In genomic region chr22:30219049-30219448, GRCh38 we compare ENCODE assay signal across 1 cellular context.
TF ChIP-seq lines count a peak whose summit lies in the region.

No MANE protein-coding gene starts in this region.

TF ChIP-seq in K562, 482 proteins besides CTCF, POLR2A, EP300 and RAD21 (continued from another document):
- TF ChIP-seq GTF2B (IDR thresholded peaks at IDR 0.05; ENCODE audit: extremely low read depth, insufficient read length) = no peak
- no peak for TF ChIP-seq THAP7 (CRISPR knock-in tag; IDR thresholded peaks at IDR 0.05)
- no peak for TF ChIP-seq JUN (IDR thresholded peaks at IDR 0.05; ENCODE audit: borderline replicate concordance, low read depth, low read length)
- TF ChIP-seq JUN (CRISPR knock-in tag; IDR thresholded peaks at IDR 0.05; ENCODE audit: borderline replicate concordance) = no peak
- no peak for TF ChIP-seq ZNF23 (CRISPR knock-in tag; IDR thresholded peaks at IDR 0.05)
- no peak for TF ChIP-seq ZNF197 (CRISPR knock-in tag; IDR thresholded peaks at IDR 0.05; ENCODE audit: low read depth)
- no peak for TF ChIP-seq SREBF2 (CRISPR knock-in tag; IDR thresholded peaks at IDR 0.05)
- TF ChIP-seq FOXK2 (conservative IDR thresholded peaks at IDR 0.05 in 1 of 2, IDR thresholded peaks at IDR 0.05 in 1 of 2; ENCODE audit: low read depth in 2 of 2) = peak in 1 of 2 experiments; percentile 68; a peak in 2 of 4 replicates
- TF ChIP-seq CREBBP (IDR thresholded peaks at IDR 0.05; ENCODE audit: low read depth, low read length) = no peak
- no peak for TF ChIP-seq ZNF175 (CRISPR knock-in tag; IDR thresholded peaks at IDR 0.05; ENCODE audit: low read depth)
- no peak for TF ChIP-seq IRF2 (CRISPR knock-in tag; IDR thresholded peaks at IDR 0.05)
- TF ChIP-seq TEAD4 (IDR thresholded peaks at IDR 0.05; ENCODE audit: low read length) = peak; percentile 87
- TF ChIP-seq TEAD4 (CRISPR knock-in tag; IDR thresholded peaks at IDR 0.05; ENCODE audit: borderline replicate concordance) = 0 out of 2 replicates have a peak, but pooled peaks have one; percentile 51
- TF ChIP-seq ARID2 (IDR thresholded peaks at IDR 0.05) = no peak
- TF ChIP-seq CBFA2T3 (IDR thresholded peaks at IDR 0.05) = peak; percentile 56
- TF ChIP-seq NCOA4 (IDR thresholded peaks at IDR 0.05; ENCODE audit: partially characterized antibody) = no peak
- TF ChIP-seq EGR1 (conservative IDR thresholded peaks at IDR 0.05) = no peak
- TF ChIP-seq SIX5 (IDR thresholded peaks at IDR 0.05; ENCODE audit: borderline replicate concordance in 1 of 2, insufficient read depth in 1 of 2, low read depth in 1 of 2, low read length in 2 of 2) = no peak
- peak; percentile 59; the same call in 1 of the 2 replicates for TF ChIP-seq ADNP (tag; IDR thresholded peaks at IDR 0.05)
- no peak for TF ChIP-seq PHB2 (IDR thresholded peaks at IDR 0.05; ENCODE audit: low read depth)
- no peak for TF ChIP-seq FOS (IDR thresholded peaks at IDR 0.05; ENCODE audit: extremely low read depth, insufficient read length)
- no peak for TF ChIP-seq RBM14 (IDR thresholded peaks at IDR 0.05; ENCODE audit: borderline replicate concordance, insufficient read depth, low read depth, low read length)
- TF ChIP-seq CBX8 (IDR thresholded peaks at IDR 0.05; ENCODE audit: borderline replicate concordance, extremely low read depth, low read depth, low read length, poor library complexity, severe bottlenecking) = no peak
- TF ChIP-seq BCLAF1 (IDR thresholded peaks at IDR 0.05; ENCODE audit: borderline replicate concordance in 1 of 2, control insufficient read depth in 1 of 2, low read depth in 2 of 2, low read length in 1 of 2) = no peak
- peak; percentile 91 to 98 for TF ChIP-seq TEAD1 (CRISPR knock-in tag; IDR thresholded peaks at IDR 0.05)
- TF ChIP-seq ELK3 (CRISPR knock-in tag; IDR thresholded peaks at IDR 0.05) = no peak
- no peak for TF ChIP-seq ZNF436 (CRISPR knock-in tag; IDR thresholded peaks at IDR 0.05)
- TF ChIP-seq NFE2 (IDR thresholded peaks at IDR 0.05; ENCODE audit: low read depth) = no peak
- TF ChIP-seq MXD1 (CRISPR knock-in tag; IDR thresholded peaks at IDR 0.05; ENCODE audit: borderline replicate concordance, poor library complexity, severe bottlenecking) = no peak
- no peak for TF ChIP-seq ZNF507 (tag; conservative IDR thresholded peaks at IDR 0.05)
- no peak for TF ChIP-seq CREB3L1 (IDR thresholded peaks at IDR 0.05; ENCODE audit: borderline replicate concordance, low read depth)
- TF ChIP-seq SP2 (IDR thresholded peaks at IDR 0.05; ENCODE audit: extremely low read depth, low read depth, low read length, poor library complexity, severe bottlenecking) = no peak
- TF ChIP-seq JUNB (CRISPR knock-in tag; conservative IDR thresholded peaks at IDR 0.05) = no peak
- peak; percentile 25; the same call in 1 of the 2 replicates for TF ChIP-seq CXXC5 (CRISPR knock-in tag; IDR thresholded peaks at IDR 0.05)
- no peak for TF ChIP-seq HOMEZ (CRISPR knock-in tag; IDR thresholded peaks at IDR 0.05)
- TF ChIP-seq YBX1 (IDR thresholded peaks at IDR 0.05) = no peak
- no peak for TF ChIP-seq MYNN (IDR thresholded peaks at IDR 0.05)
- no peak for TF ChIP-seq MYNN (CRISPR knock-in tag; IDR thresholded peaks at IDR 0.05)
- TF ChIP-seq ZNF655 (CRISPR knock-in tag; IDR thresholded peaks at IDR 0.05) = no peak
- peak; percentile 57 for TF ChIP-seq TAL1 (IDR thresholded peaks at IDR 0.05)
- no peak for TF ChIP-seq HNRNPH1 (optimal IDR thresholded peaks at IDR 0.05; ENCODE audit: low read depth, low read length)
- no peak for TF ChIP-seq KLF6 (CRISPR knock-in tag; IDR thresholded peaks at IDR 0.05; ENCODE audit: borderline replicate concordance)
- TF ChIP-seq ZFX (CRISPR knock-in tag; IDR thresholded peaks at IDR 0.05) = no peak
- TF ChIP-seq PHTF2 (CRISPR knock-in tag; IDR thresholded peaks at IDR 0.05) = no peak
- TF ChIP-seq NCOA6 (IDR thresholded peaks at IDR 0.05) = no peak
- no peak for TF ChIP-seq CTCFL (IDR thresholded peaks at IDR 0.05; ENCODE audit: borderline replicate concordance, insufficient read depth, low read depth, low read length, poor library complexity, severe bottlenecking)
- no peak for TF ChIP-seq ZBTB26 (CRISPR knock-in tag; IDR thresholded peaks at IDR 0.05)
- no peak for TF ChIP-seq ZNF41 (CRISPR knock-in tag; conservative IDR thresholded peaks at IDR 0.05)
- TF ChIP-seq ZNF76 (CRISPR knock-in tag; IDR thresholded peaks at IDR 0.05; ENCODE audit: borderline replicate concordance) = no peak
- TF ChIP-seq SMARCB1 (IDR thresholded peaks at IDR 0.05; ENCODE audit: insufficient read length, low read depth) = no peak
- TF ChIP-seq ZNF174 (CRISPR knock-in tag; IDR thresholded peaks at IDR 0.05) = no peak
- TF ChIP-seq CBX5 (IDR thresholded peaks at IDR 0.05; ENCODE audit: borderline replicate concordance, low read depth) = no peak
- no peak for TF ChIP-seq SRSF9 (IDR thresholded peaks at IDR 0.05; ENCODE audit: borderline replicate concordance, low read depth, low read length)
